In genomic region chr16:31508706-31509523, GRCh38 we compare ENCODE assay signal across 8 cellular contexts. TPM values are rescaled to one million over a fixed set of nuclear protein-coding genes. Genes with fewer than 3 reads are reported as not detected.
DNase-seq lines count a peak whose midpoint lies in the region; ATAC-seq and TF ChIP-seq lines count a peak whose summit lies in the region.

No MANE protein-coding gene starts in this region.

- BruUV-seq in IMR-90 (replicated peaks; lab: Mats Ljungman, UMichigan) = TSS peak; percentile 92

- H3K4me1 ChIP-seq in IMR-90 (ENCODE audit: control insufficient read depth, insufficient read depth, low read length) (peaks cover 5% of the 10 kb centered on the region), ascending aorta (peaks cover 5 to 20% of the 10 kb centered on the region in 2 donors), iPS-20b (ENCODE audit: insufficient read depth, low read length) (peaks cover 9% of the 10 kb centered on the region; the same call in 1 of the 2 replicates)

- H3K9me3 ChIP-seq in CD4-positive, alpha-beta T cell (ENCODE audit: control insufficient read depth, low read length) = no peaks in the 10 kb centered on the region
- H3K9me3 ChIP-seq in IMR-90 (ENCODE audit: control insufficient read depth, insufficient read depth, low read length) (no peaks in the 10 kb centered on the region), ascending aorta (no peaks in the 10 kb centered on the region), iPS-20b (ENCODE audit: insufficient read depth, low read depth, low read length) (no peaks in the 10 kb centered on the region)

- peak overlapping the region; percentile 93 to 94 for H4K8ac ChIP-seq in IMR-90 (ENCODE audit: low read depth in 2 of 2, low read length in 2 of 2)

- peak overlapping the region; percentile 98 for H3K9ac ChIP-seq in IMR-90 (ENCODE audit: low read depth, low read length)
- peak overlapping the region; percentile 96 for H3K9ac ChIP-seq in iPS-20b (ENCODE audit: low read depth, low read length)

- no peak for TF ChIP-seq POLR2A in IMR-90 (IDR thresholded peaks at IDR 0.05; ENCODE audit: low read depth, low read length)

- H3K36me3 ChIP-seq in IMR-90 (ENCODE audit: control insufficient read depth, insufficient read depth, low read length) (peaks cover 14% of the 10 kb centered on the region), ascending aorta (peaks cover 0 to 11% of the 10 kb centered on the region in 2 donors), iPS-20b (ENCODE audit: insufficient read depth, low read depth, low read length) (peaks cover 9% of the 10 kb centered on the region; the same call in 1 of the 2 replicates)

- peak overlapping the region; percentile 95 for H2AFZ ChIP-seq in IMR-90 (replicated peaks; ENCODE audit: low read length, poor library complexity)

- TF ChIP-seq RAD21 in IMR-90 (IDR thresholded peaks at IDR 0.05; ENCODE audit: low read length) = no peak

- H3K18ac ChIP-seq in IMR-90 (ENCODE audit: low read depth, low read length) = peak overlapping the region; percentile 88

- dilution Hi-C loops in IMR-90 (cut with HindIII; ENCODE audit: low sequenced_read_pairs, unreplicated experiment) = no loop called here

- no peak for TF ChIP-seq CTCF in CD4-positive, alpha-beta T cell (IDR thresholded peaks at IDR 0.05)
- TF ChIP-seq CTCF in IMR-90 (conservative IDR thresholded peaks at IDR 0.05; ENCODE audit: low read depth, low read length) (no peak), ascending aorta (IDR thresholded peaks at IDR 0.05) (no peak)

- peak overlapping the region; percentile 79 for H3K27ac ChIP-seq in CD4-positive, alpha-beta T cell (ENCODE audit: low read depth, low read length)
- H3K27ac ChIP-seq in IMR-90 (ENCODE audit: insufficient read depth, low read length) (peak overlapping the region; percentile 99), ascending aorta (peak overlapping the region; percentile 96 to 97), iPS-20b (ENCODE audit: low read length) (peak overlapping the region; percentile 9)

- H3K4ac ChIP-seq in IMR-90 (ENCODE audit: low read depth, low read length) = peak overlapping the region; percentile 76

- H3K4me3 Mint-ChIP-seq in CD4-positive, alpha-beta T cell = peak overlapping the region; percentile 94
- H3K4me3 Mint-ChIP-seq in stimulated activated naive B cell treated with anti-CD40 and anti-IgM and Interleukin-4, amounts not matched to agents 10 μg/mL and 1 μg/mL and 100 μg/mL, for 72 hours = peak overlapping the region; percentile 94 to 96

- DNase-seq in CD4-positive, alpha-beta T cell = no peak
- DNase-seq in IMR-90 (peak; percentile 56), ascending aorta (ENCODE audit: low spot score in 2 of 2) (no peak), NCI-H1048 (lab: John Stamatoyannopoulos, UW) (no peak), hepatic stellate cell (ENCODE audit: low spot score) (no peak)
- DNase-seq in stimulated activated naive B cell treated with anti-CD40 and anti-IgM and Interleukin-4, amounts not matched to agents 10 μg/mL and 1 μg/mL and 100 μg/mL, for 72 hours = no peak

- H2BK15ac ChIP-seq in IMR-90 (ENCODE audit: low read depth, low read length) = no peak overlapping the region

- H4K91ac ChIP-seq in IMR-90 (ENCODE audit: insufficient read depth, low read depth, low read length) = peak overlapping the region; percentile 78

- no peaks in the 10 kb centered on the region for H3K27me3 Mint-ChIP-seq in CD4-positive, alpha-beta T cell
- no peaks in the 10 kb centered on the region for H3K27me3 Mint-ChIP-seq in stimulated activated naive B cell treated with anti-CD40 and anti-IgM and Interleukin-4, amounts not matched to agents 10 μg/mL and 1 μg/mL and 100 μg/mL, for 72 hours

- H3K27ac Mint-ChIP-seq in CD4-positive, alpha-beta T cell = peak overlapping the region; percentile 98
- peak overlapping the region; percentile 90 for H3K27ac Mint-ChIP-seq in stimulated activated naive B cell treated with anti-CD40 and anti-IgM and Interleukin-4, amounts not matched to agents 10 μg/mL and 1 μg/mL and 100 μg/mL, for 72 hours

- H3K9me1 ChIP-seq in IMR-90 (ENCODE audit: insufficient read depth, low read length) = peaks cover 2% of the 10 kb centered on the region; the same call in 1 of the 2 replicates

- H3K27me3 ChIP-seq in CD4-positive, alpha-beta T cell (ENCODE audit: control insufficient read depth, insufficient read depth, low read length) = no peaks in the 10 kb centered on the region
- no peaks in the 10 kb centered on the region for H3K27me3 ChIP-seq in IMR-90 (ENCODE audit: control insufficient read depth, insufficient read depth, low read length)
- no peaks in the 10 kb centered on the region for H3K27me3 ChIP-seq in ascending aorta
- H3K27me3 ChIP-seq in iPS-20b (ENCODE audit: insufficient read depth, low read length) = 0 out of 2 replicates have a peak, but pooled peaks cover 9% of the 10 kb centered on the region

- CTCF ChIA-PET in CD4-positive, alpha-beta T cell (lab: Charles Lee) = interaction anchor here (1.0 to 1.3 kb wide), 3 partner anchors 21 to 48 kb away, joined by 3 to 5 read pairs (median 4); no protein-coding TSS in a partner anchor
- CTCF ChIA-PET in IMR-90 (lab: Yijun Ruan, JAX) = no interaction called here

- no peaks in the 10 kb centered on the region for H3K9me3 Mint-ChIP-seq in CD4-positive, alpha-beta T cell
- H3K9me3 Mint-ChIP-seq in stimulated activated naive B cell treated with anti-CD40 and anti-IgM and Interleukin-4, amounts not matched to agents 10 μg/mL and 1 μg/mL and 100 μg/mL, for 72 hours = peaks cover 0 to 1% of the 10 kb centered on the region in 2 donors

- intact Hi-C loops in CD4-positive, alpha-beta T cell (cut with DNase I, micrococcal nuclease) = loop anchor here (1.0 to 5.0 kb wide), 7 partner anchors 21 to 392 kb away; partner anchors contain the start of genes ARMC5 (in 2 of the 2) and KAT8 (in 1 of the 2)
- intact Hi-C loops in IMR-90 (cut with micrococcal nuclease) = loop anchor here (1.0 to 10.0 kb wide), 4 partner anchors 20 to 360 kb away; partner anchors contain the start of gene ZNF843
- intact Hi-C loops in ascending aorta (cut with DNase I) = loop anchor here (1.0 to 10.0 kb wide), 5 partner anchors 37 to 366 kb away; partner anchors contain the start of genes ARMC5, FUS, TGFB1I1 and ZNF267

- peak overlapping the region; percentile 68 for H3K14ac ChIP-seq in IMR-90 (replicated peaks; ENCODE audit: low read depth, low read length)

- POLR2A ChIA-PET in CD4-positive, alpha-beta T cell (lab: Charles Lee) = interaction anchor here (0.9 to 3.1 kb wide), 21 partner anchors 11 to 435 kb away, joined by 3 to 49 read pairs (median 7); partner anchors contain the start of genes ARMC5, ZNF267, ZNF646 and ZNF668
- POLR2A ChIA-PET in IMR-90 (lab: Charles Lee; ENCODE audit: unreplicated experiment) = interaction anchor here (0.6 to 1.6 kb wide), 4 partner anchors 10 to 368 kb away, joined by 5 to 10 read pairs (median 6); partner anchors contain the start of gene ZNF267

- peak overlapping the region; percentile 47; the same call in 1 of the 2 replicates for H2AK5ac ChIP-seq in IMR-90 (ENCODE audit: low read depth, low read length)

- no CpG with 5 or more reads among the region's 11 CpGs for WGBS in IMR-90 (ENCODE audit: extremely low coverage in 2 of 2, insufficient read length in 1 of 2), 2 experiments

- peak overlapping the region; percentile 95 for H3K4me2 ChIP-seq in IMR-90 (ENCODE audit: low read depth, low read length)

- peaks cover 32% of the 10 kb centered on the region for H3K36me3 Mint-ChIP-seq in CD4-positive, alpha-beta T cell (ENCODE audit: low read depth)
- H3K36me3 Mint-ChIP-seq in stimulated activated naive B cell treated with anti-CD40 and anti-IgM and Interleukin-4, amounts not matched to agents 10 μg/mL and 1 μg/mL and 100 μg/mL, for 72 hours = peaks cover 7 to 8% of the 10 kb centered on the region in 2 donors

- ATAC-seq in CD4-positive, alpha-beta T cell (ENCODE audit: poor library complexity) = peak; percentile 4
- ATAC-seq in IMR-90 (ENCODE audit: low read depth) = peak; percentile 3; the same call in 1 of the 2 replicates
- no peak for ATAC-seq in stimulated activated naive B cell treated with anti-CD40 and anti-IgM and Interleukin-4, amounts not matched to agents 10 μg/mL and 1 μg/mL and 100 μg/mL, for 72 hours (replicated peaks)
- no peak for ATAC-seq in HG02970 (IDR thresholded peaks at IDR 0.05; ENCODE audit: low FRiP score, unreplicated experiment)

- H3K56ac ChIP-seq in IMR-90 (ENCODE audit: extremely low read depth, insufficient read depth, low read length) = peak overlapping the region; percentile 78

- H4K5ac ChIP-seq in IMR-90 (ENCODE audit: low read depth, low read length) = peak overlapping the region; percentile 94

- H3K4me3 ChIP-seq in IMR-90 (ENCODE audit: insufficient read depth, low read depth, low read length) (peak overlapping the region; percentile 94), ascending aorta (peak overlapping the region; percentile 95 to 97), iPS-20b (ENCODE audit: low read length) (peak overlapping the region; percentile 97)

- peaks cover 58% of the 10 kb centered on the region for H3K4me1 Mint-ChIP-seq in CD4-positive, alpha-beta T cell (ENCODE audit: low read depth)
- peaks cover 27 to 56% of the 10 kb centered on the region in 2 donors for H3K4me1 Mint-ChIP-seq in stimulated activated naive B cell treated with anti-CD40 and anti-IgM and Interleukin-4, amounts not matched to agents 10 μg/mL and 1 μg/mL and 100 μg/mL, for 72 hours

- H4K20me1 ChIP-seq in IMR-90 (ENCODE audit: insufficient read depth, low read length) = no peaks in the 10 kb centered on the region

- peak overlapping the region; percentile 20; the same call in 1 of the 2 replicates for H2BK20ac ChIP-seq in IMR-90 (ENCODE audit: low read depth, low read length)

- in situ Hi-C loops in IMR-90 (cut with MboI; ENCODE audit: low sequenced_read_pairs) = loop anchor here (5.0 to 25.0 kb wide), 3 partner anchors 64 to 368 kb away; partner anchors contain the start of gene ZNF843

- H3K23ac ChIP-seq in IMR-90 (ENCODE audit: low read depth, low read length) = peak overlapping the region; percentile 92

- H2AK9ac ChIP-seq in IMR-90 (replicated peaks; ENCODE audit: low read depth, low read length, poor library complexity) = no peak overlapping the region

- peak overlapping the region; percentile 21; the same call in 1 of the 2 replicates for H2BK120ac ChIP-seq in IMR-90 (ENCODE audit: low read depth, low read length)

- peaks cover 16 to 49% of the 10 kb centered on the region in 2 experiments; a peak in 3 of 4 replicates for H3K79me1 ChIP-seq in IMR-90 (ENCODE audit: low read depth in 1 of 2, low read length in 2 of 2)

- H2BK5ac ChIP-seq in IMR-90 (ENCODE audit: low read depth, low read length, poor library complexity, severe bottlenecking) = peak overlapping the region; percentile 94

RNA-seq across cellular contexts. Expression of gene RUSF1, which starts 0.7 kb away (rescaled TPM):
- 10 to 100 TPM; 69.2 to 73.2 TPM for total RNA-seq in CD4-positive, alpha-beta T cell
- 22.2 and 22.9 TPM in 2 replicates for total RNA-seq in IMR-90 (2012; rRNA removed)
- 63.6 and 65.0 TPM in 2 replicates for polyA plus RNA-seq in IMR-90 (2012; rRNA removed)
- polyA plus RNA-seq in IMR-90 (2012; cell fraction: cytosol; rRNA removed) = 26.5 and 46.5 TPM in 2 replicates
- 212 and 436 TPM in 2 replicates for polyA plus RNA-seq in IMR-90 (2012; cell fraction: nucleus; rRNA removed; ENCODE audit: low replicate concordance)
- 80.9 TPM for total RNA-seq in ascending aorta

RNA-seq across cellular contexts. Expression of gene AHSP, which starts 18.8 kb away (rescaled TPM):
- not detected for total RNA-seq in CD4-positive, alpha-beta T cell
- not detected in 2 replicates for total RNA-seq in IMR-90 (2012; rRNA removed)
- not detected in 2 replicates for polyA plus RNA-seq in IMR-90 (2012; rRNA removed)
- polyA plus RNA-seq in IMR-90 (2012; cell fraction: cytosol; rRNA removed) = not detected in 2 replicates
- not detected in 2 replicates for polyA plus RNA-seq in IMR-90 (2012; cell fraction: nucleus; rRNA removed; ENCODE audit: low replicate concordance)
- total RNA-seq in ascending aorta = not detected

RNA-seq across cellular contexts. Expression of gene SLC5A2, which starts 26.0 kb away (rescaled TPM):
- 1 to 10 TPM; 4.1 to 5.3 TPM for total RNA-seq in CD4-positive, alpha-beta T cell
- total RNA-seq in IMR-90 (2012; rRNA removed) (under 0.01 TPM in 1 of 2 replicates, not detected in the other), ascending aorta (0.53 TPM)
- polyA plus RNA-seq in IMR-90 (2012; rRNA removed) = 0.10 TPM in 1 of 2 replicates, not detected in the other
- 0.03 and 0.04 TPM in 2 replicates for polyA plus RNA-seq in IMR-90 (2012; cell fraction: cytosol; rRNA removed)
- 0.17 and 0.38 TPM in 2 replicates for polyA plus RNA-seq in IMR-90 (2012; cell fraction: nucleus; rRNA removed; ENCODE audit: low replicate concordance)

RNA-seq across cellular contexts. Expression of gene TGFB1I1, which starts 37.0 kb away (rescaled TPM):
- under 1 TPM; 0.36 to 0.42 TPM for total RNA-seq in CD4-positive, alpha-beta T cell
- 24.9 and 30.0 TPM in 2 replicates for total RNA-seq in IMR-90 (2012; rRNA removed)
- polyA plus RNA-seq in IMR-90 (2012; rRNA removed) = 118 and 128 TPM in 2 replicates
- polyA plus RNA-seq in IMR-90 (2012; cell fraction: cytosol; rRNA removed) = 115 and 151 TPM in 2 replicates
- polyA plus RNA-seq in IMR-90 (2012; cell fraction: nucleus; rRNA removed; ENCODE audit: low replicate concordance) = 210 and 556 TPM in 2 replicates
- 325 TPM for total RNA-seq in ascending aorta

RNA-seq across cellular contexts. Expression of gene ARMC5, which starts 49.6 kb away (rescaled TPM):
- 10 to 100 TPM in 1 of 2 experiments, 1 to 10 TPM in 1; 8.5 to 10.8 TPM for total RNA-seq in CD4-positive, alpha-beta T cell
- total RNA-seq in IMR-90 (2012; rRNA removed) = 2.3 and 3.1 TPM in 2 replicates
- 7.5 and 10.2 TPM in 2 replicates for polyA plus RNA-seq in IMR-90 (2012; rRNA removed)
- polyA plus RNA-seq in IMR-90 (2012; cell fraction: cytosol; rRNA removed) = 9.2 and 11.1 TPM in 2 replicates
- polyA plus RNA-seq in IMR-90 (2012; cell fraction: nucleus; rRNA removed; ENCODE audit: low replicate concordance) = 37.2 and 59.8 TPM in 2 replicates
- total RNA-seq in ascending aorta = 10.0 TPM

Comparison
In these comparisons a context has a peak if more than half of its experiments do, and no peak if none do; other contexts are left out.
1. ATAC-seq: peak in CD4-positive, alpha-beta T cell (single experiment) and IMR-90 (single experiment); none in stimulated activated naive B cell treated with anti-CD40 and anti-IgM and Interleukin-4, amounts not matched to agents 10 μg/mL and 1 μg/mL and 100 μg/mL, for 72 hours (0 of 2) and HG02970 (single experiment).
2. H3K27ac ChIP-seq: peak in every context shown above with its lines; median percentile 99 in IMR-90; 96 in ascending aorta; 79 in CD4-positive, alpha-beta T cell; 9 in iPS-20b.
3. Peak in every context shown above with its lines, with median percentiles within 50 percentile points of each other: H3K4me3 ChIP-seq.